In genomic region chr1:64423526-64423925, GRCh38 we compare ENCODE assay signal across 25 cellular contexts. TPM values are rescaled to one million over a fixed set of nuclear protein-coding genes. Genes with fewer than 3 reads are reported as not detected.
DNase-seq lines count a peak whose midpoint lies in the region; ATAC-seq and TF ChIP-seq lines count a peak whose summit lies in the region.
"Had no signal": no experiment of that assay in that cellular context is flagged by ENCODE, and none has a peak within 500 bp of the region (broad histone marks: within the 10 kb centered on the region; RNA-seq: fewer than 3 reads in every experiment).

No MANE protein-coding gene starts in this region.

- H3K36me3 ChIP-seq in Loucy (ENCODE audit: insufficient read depth, low read length) (no peaks in the 10 kb centered on the region), mesendoderm (ENCODE audit: control insufficient read depth, insufficient read depth, low read length) (no peaks in the 10 kb centered on the region)
- H3K36me3 ChIP-seq: BE2C, BLaER1 had no signal

- H4K5ac ChIP-seq in mesendoderm (ENCODE audit: low read length) = no peak overlapping the region

- no peak overlapping the region for H2BK5ac ChIP-seq in mesendoderm (ENCODE audit: low read length)

- WGBS in mesendoderm (ENCODE audit: extremely low coverage, insufficient coverage, low lambda C conversion rate) = no CpG with 5 or more reads among the region's 4 CpGs

- H3K79me2 ChIP-seq in Loucy (ENCODE audit: insufficient read depth, low read length) = no peaks in the 10 kb centered on the region
- H3K79me2 ChIP-seq in mesendoderm (ENCODE audit: control insufficient read depth, insufficient read depth, low read length) = no peaks in the 10 kb centered on the region

- H3K9me2 ChIP-seq in Loucy (replicated peaks; ENCODE audit: low read depth, low read length) = no peaks in the 10 kb centered on the region

- ATAC-seq in naive thymus-derived CD8-positive, alpha-beta T cell = no peak
- ATAC-seq: GM12878 had no signal

- in situ Hi-C loops in G401 (cut with HindIII; ENCODE audit: low sequenced_read_pairs) = no loop called here

- H3K4me1 ChIP-seq in Loucy (ENCODE audit: insufficient read depth, low read length, poor library complexity, severe bottlenecking) (peaks cover 31% of the 10 kb centered on the region), mesendoderm (ENCODE audit: control insufficient read depth, low read depth, low read length) (peaks cover 2% of the 10 kb centered on the region)
- H3K4me1 ChIP-seq: BE2C, BLaER1 had no signal

- H3K9me3 ChIP-seq in Loucy (ENCODE audit: insufficient read depth, low read depth, low read length) = no peaks in the 10 kb centered on the region
- H3K9me3 ChIP-seq: BE2C, BLaER1 had no signal

- no peak overlapping the region for H3K27ac Mint-ChIP-seq in naive thymus-derived CD8-positive, alpha-beta T cell
- H3K27ac Mint-ChIP-seq: CD14-positive monocyte; CD4-positive, alpha-beta memory T cell; CD4-positive, CD25-positive, alpha-beta regulatory T cell; CD8-positive, alpha-beta memory T cell had no signal

- no peaks in the 10 kb centered on the region for H3K79me1 ChIP-seq in mesendoderm (ENCODE audit: low read length)

- no peak overlapping the region for H3K4ac ChIP-seq in mesendoderm (ENCODE audit: low read depth, low read length)

- peaks cover 0 to 2% (median 0%) of the 10 kb centered on the region in 5 donors for H3K27me3 Mint-ChIP-seq in naive thymus-derived CD8-positive, alpha-beta T cell
- H3K27me3 Mint-ChIP-seq: CD4-positive, alpha-beta memory T cell had no signal

- no peaks in the 10 kb centered on the region for H3K36me3 Mint-ChIP-seq in naive thymus-derived CD8-positive, alpha-beta T cell
- H3K36me3 Mint-ChIP-seq: CD14-positive monocyte; CD4-positive, alpha-beta memory T cell; CD4-positive, CD25-positive, alpha-beta regulatory T cell; CD8-positive, alpha-beta memory T cell had no signal

- POLR2A ChIA-PET in naive thymus-derived CD8-positive, alpha-beta T cell (lab: Charles Lee) = no interaction called here

- no peak overlapping the region for H4K8ac ChIP-seq in mesendoderm (ENCODE audit: low read depth, low read length)

- H3K9ac ChIP-seq in Loucy (ENCODE audit: low read depth, low read length, poor library complexity, severe bottlenecking) (no peak overlapping the region), mesendoderm (ENCODE audit: low read length) (no peak overlapping the region)
- H3K9ac ChIP-seq: BLaER1 had no signal

- peak; percentile 43 for DNase-seq in amniotic epithelial cell (ENCODE audit: low read depth)
- DNase-seq in mesendoderm = peak; percentile 71
- no peak for DNase-seq in activated T-cell treated with anti-CD3 and anti-CD28 coated beads for 4 hours
- no peak for DNase-seq in HuH-7 (ENCODE audit: low spot score)
- DNase-seq in G401 (ENCODE audit: low spot score) = no peak
- no peak for DNase-seq in naive thymus-derived CD8-positive, alpha-beta T cell
- DNase-seq: 8988T; ACHN; BE2C; C1 segment of cervical spinal cord; CD4-positive, alpha-beta memory T cell; CD4-positive, CD25-positive, alpha-beta regulatory T cell; CD8-positive, alpha-beta memory T cell; COR-L47; DMS 273 treated with DMSO at 0.1 percent for 48 hours; DMS153; DMS53; DMS79; DND-41; EL; GDM1 had no signal

- no peaks in the 10 kb centered on the region for H3F3A ChIP-seq in Loucy (ENCODE audit: low read depth)

- H2AK5ac ChIP-seq in mesendoderm (ENCODE audit: low read length) = no peak overlapping the region

- H3K18ac ChIP-seq in mesendoderm (ENCODE audit: low read length) = no peak overlapping the region

- H3K9me3 Mint-ChIP-seq in naive thymus-derived CD8-positive, alpha-beta T cell = peaks cover 0 to 3% (median 0%) of the 10 kb centered on the region in 9 donors
- H3K9me3 Mint-ChIP-seq: CD4-positive, alpha-beta memory T cell; CD4-positive, CD25-positive, alpha-beta regulatory T cell; CD8-positive, alpha-beta memory T cell had no signal

- H3K4me1 Mint-ChIP-seq in naive thymus-derived CD8-positive, alpha-beta T cell = no peaks in the 10 kb centered on the region
- H3K4me1 Mint-ChIP-seq: CD14-positive monocyte; CD4-positive, alpha-beta memory T cell; CD4-positive, CD25-positive, alpha-beta regulatory T cell; CD8-positive, alpha-beta memory T cell had no signal

- H3K4me3 ChIP-seq in Loucy (ENCODE audit: low read length, poor library complexity, severe bottlenecking) = peak overlapping the region; percentile 12
- H3K4me3 ChIP-seq in mesendoderm (ENCODE audit: low read length) = no peak overlapping the region
- H3K4me3 ChIP-seq: BLaER1, GM12878 had no signal

- H3K27ac ChIP-seq in mesendoderm (ENCODE audit: low read depth, low read length) = no peak overlapping the region
- H3K27ac ChIP-seq: BLaER1 had no signal

- H3K27me3 ChIP-seq in Loucy (ENCODE audit: insufficient read depth, low read length, poor library complexity, severe bottlenecking) = no peaks in the 10 kb centered on the region
- no peaks in the 10 kb centered on the region for H3K27me3 ChIP-seq in mesendoderm (ENCODE audit: insufficient read depth, low read length, poor library complexity)
- H3K27me3 ChIP-seq: BE2C, BLaER1 had no signal

- TF ChIP-seq CTCF in Loucy (conservative IDR thresholded peaks at IDR 0.05; ENCODE audit: low read length) = no peak

- no peaks in the 10 kb centered on the region for H4K20me1 ChIP-seq in Loucy (ENCODE audit: insufficient read depth, low read length, poor library complexity, severe bottlenecking)
- H4K20me1 ChIP-seq: BLaER1 had no signal

- no peak overlapping the region for H3K56ac ChIP-seq in mesendoderm (ENCODE audit: low read length)

- H3K23ac ChIP-seq in mesendoderm (ENCODE audit: low read length) = no peak overlapping the region

- H3K4me2 ChIP-seq in Loucy (ENCODE audit: low read depth, low read length, poor library complexity, severe bottlenecking) = peak overlapping the region; percentile 36
- no peak overlapping the region for H3K4me2 ChIP-seq in mesendoderm (ENCODE audit: low read length)
- H3K4me2 ChIP-seq: BLaER1 had no signal

- H2BK120ac ChIP-seq in mesendoderm (ENCODE audit: low read depth, low read length) = no peak overlapping the region

- no peak overlapping the region for H2BK15ac ChIP-seq in mesendoderm (replicated peaks; ENCODE audit: low read depth)

- peak overlapping the region; percentile 67 for H2AFZ ChIP-seq in Loucy (ENCODE audit: low read length)

- H3K4me3 Mint-ChIP-seq in naive thymus-derived CD8-positive, alpha-beta T cell = no peak overlapping the region
- H3K4me3 Mint-ChIP-seq: CD14-positive monocyte; CD4-positive, alpha-beta memory T cell; CD4-positive, CD25-positive, alpha-beta regulatory T cell; CD8-positive, alpha-beta memory T cell had no signal

RNA-seq across cellular contexts. Expression of gene CACHD1, which starts 46.4 kb away (rescaled TPM):
- polyA plus RNA-seq in mesendoderm (2013, experiment 1 of 2) = 40.3 TPM
- polyA plus RNA-seq in mesendoderm (2013, experiment 2 of 2) = 39.6 TPM
- total RNA-seq in G401 (2014; rRNA removed; shearing (Covaris generic)) = 0.18 and 0.31 TPM in 2 replicates
- 1 to 10 TPM; 4.9 to 5.2 TPM for total RNA-seq in naive thymus-derived CD8-positive, alpha-beta T cell
- polyA plus RNA-seq in naive thymus-derived CD8-positive, alpha-beta T cell = 1 to 10 TPM in 2 of 3 donors, under 1 TPM in 1; 0.80 to 3.3 (median 2.2) TPM
- polyA plus RNA-seq: CD14-positive monocyte; CD4-positive, alpha-beta memory T cell; CD8-positive, alpha-beta memory T cell; GM12878 had no signal

Comparison
In these comparisons a context has a peak if more than half of its experiments do, and no peak if none do; other contexts are left out.
1. DNase-seq: peak in amniotic epithelial cell (single experiment) and mesendoderm (single experiment); none in activated T-cell treated with anti-CD3 and anti-CD28 coated beads for 4 hours (single experiment), HuH-7 (single experiment), G401 (single experiment) and naive thymus-derived CD8-positive, alpha-beta T cell (0 of 10).